1 cellular context compared by ENCODE assay signal in the genomic region with DNA sequence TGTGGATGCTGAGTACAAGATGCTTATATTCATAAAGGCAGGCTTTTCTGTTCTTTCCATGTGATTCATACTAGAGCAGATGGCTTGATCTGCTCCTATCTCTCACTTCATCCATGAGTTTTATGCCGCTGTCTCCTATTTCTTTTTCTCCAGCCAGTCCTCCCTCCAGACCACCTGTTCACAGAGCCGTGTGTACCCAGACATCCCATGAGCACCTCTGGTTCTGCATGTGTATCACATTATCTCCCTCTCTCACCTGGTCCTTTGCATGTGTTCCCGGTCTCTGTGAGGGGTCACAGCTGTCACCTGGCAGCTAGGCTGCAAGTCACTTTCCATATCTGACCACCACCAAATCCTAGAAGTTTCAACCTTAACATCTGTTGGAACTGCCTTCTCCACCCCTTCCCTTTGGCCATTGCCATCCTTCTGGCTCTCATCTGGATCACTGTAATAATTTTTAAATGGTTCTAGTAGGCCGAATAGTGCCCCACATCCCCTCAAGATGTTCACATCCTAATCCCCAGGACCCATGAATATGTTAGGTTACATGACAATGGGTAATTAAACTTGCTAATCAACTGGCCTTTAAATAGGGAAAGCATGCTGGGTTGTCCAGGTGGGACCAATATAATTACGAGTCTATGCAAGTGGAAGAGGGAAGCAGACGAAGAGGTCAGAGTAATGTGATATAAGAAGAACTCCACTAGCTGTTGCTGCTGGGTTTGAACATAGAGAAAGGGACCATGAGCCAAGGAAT.
TF ChIP-seq lines count a peak whose summit lies in the region.

No MANE protein-coding gene starts in this region.

TF ChIP-seq in GM23338, 12 proteins besides CTCF, POLR2A, EP300 and RAD21 (continued from another document):
- TF ChIP-seq, protein P1, sequence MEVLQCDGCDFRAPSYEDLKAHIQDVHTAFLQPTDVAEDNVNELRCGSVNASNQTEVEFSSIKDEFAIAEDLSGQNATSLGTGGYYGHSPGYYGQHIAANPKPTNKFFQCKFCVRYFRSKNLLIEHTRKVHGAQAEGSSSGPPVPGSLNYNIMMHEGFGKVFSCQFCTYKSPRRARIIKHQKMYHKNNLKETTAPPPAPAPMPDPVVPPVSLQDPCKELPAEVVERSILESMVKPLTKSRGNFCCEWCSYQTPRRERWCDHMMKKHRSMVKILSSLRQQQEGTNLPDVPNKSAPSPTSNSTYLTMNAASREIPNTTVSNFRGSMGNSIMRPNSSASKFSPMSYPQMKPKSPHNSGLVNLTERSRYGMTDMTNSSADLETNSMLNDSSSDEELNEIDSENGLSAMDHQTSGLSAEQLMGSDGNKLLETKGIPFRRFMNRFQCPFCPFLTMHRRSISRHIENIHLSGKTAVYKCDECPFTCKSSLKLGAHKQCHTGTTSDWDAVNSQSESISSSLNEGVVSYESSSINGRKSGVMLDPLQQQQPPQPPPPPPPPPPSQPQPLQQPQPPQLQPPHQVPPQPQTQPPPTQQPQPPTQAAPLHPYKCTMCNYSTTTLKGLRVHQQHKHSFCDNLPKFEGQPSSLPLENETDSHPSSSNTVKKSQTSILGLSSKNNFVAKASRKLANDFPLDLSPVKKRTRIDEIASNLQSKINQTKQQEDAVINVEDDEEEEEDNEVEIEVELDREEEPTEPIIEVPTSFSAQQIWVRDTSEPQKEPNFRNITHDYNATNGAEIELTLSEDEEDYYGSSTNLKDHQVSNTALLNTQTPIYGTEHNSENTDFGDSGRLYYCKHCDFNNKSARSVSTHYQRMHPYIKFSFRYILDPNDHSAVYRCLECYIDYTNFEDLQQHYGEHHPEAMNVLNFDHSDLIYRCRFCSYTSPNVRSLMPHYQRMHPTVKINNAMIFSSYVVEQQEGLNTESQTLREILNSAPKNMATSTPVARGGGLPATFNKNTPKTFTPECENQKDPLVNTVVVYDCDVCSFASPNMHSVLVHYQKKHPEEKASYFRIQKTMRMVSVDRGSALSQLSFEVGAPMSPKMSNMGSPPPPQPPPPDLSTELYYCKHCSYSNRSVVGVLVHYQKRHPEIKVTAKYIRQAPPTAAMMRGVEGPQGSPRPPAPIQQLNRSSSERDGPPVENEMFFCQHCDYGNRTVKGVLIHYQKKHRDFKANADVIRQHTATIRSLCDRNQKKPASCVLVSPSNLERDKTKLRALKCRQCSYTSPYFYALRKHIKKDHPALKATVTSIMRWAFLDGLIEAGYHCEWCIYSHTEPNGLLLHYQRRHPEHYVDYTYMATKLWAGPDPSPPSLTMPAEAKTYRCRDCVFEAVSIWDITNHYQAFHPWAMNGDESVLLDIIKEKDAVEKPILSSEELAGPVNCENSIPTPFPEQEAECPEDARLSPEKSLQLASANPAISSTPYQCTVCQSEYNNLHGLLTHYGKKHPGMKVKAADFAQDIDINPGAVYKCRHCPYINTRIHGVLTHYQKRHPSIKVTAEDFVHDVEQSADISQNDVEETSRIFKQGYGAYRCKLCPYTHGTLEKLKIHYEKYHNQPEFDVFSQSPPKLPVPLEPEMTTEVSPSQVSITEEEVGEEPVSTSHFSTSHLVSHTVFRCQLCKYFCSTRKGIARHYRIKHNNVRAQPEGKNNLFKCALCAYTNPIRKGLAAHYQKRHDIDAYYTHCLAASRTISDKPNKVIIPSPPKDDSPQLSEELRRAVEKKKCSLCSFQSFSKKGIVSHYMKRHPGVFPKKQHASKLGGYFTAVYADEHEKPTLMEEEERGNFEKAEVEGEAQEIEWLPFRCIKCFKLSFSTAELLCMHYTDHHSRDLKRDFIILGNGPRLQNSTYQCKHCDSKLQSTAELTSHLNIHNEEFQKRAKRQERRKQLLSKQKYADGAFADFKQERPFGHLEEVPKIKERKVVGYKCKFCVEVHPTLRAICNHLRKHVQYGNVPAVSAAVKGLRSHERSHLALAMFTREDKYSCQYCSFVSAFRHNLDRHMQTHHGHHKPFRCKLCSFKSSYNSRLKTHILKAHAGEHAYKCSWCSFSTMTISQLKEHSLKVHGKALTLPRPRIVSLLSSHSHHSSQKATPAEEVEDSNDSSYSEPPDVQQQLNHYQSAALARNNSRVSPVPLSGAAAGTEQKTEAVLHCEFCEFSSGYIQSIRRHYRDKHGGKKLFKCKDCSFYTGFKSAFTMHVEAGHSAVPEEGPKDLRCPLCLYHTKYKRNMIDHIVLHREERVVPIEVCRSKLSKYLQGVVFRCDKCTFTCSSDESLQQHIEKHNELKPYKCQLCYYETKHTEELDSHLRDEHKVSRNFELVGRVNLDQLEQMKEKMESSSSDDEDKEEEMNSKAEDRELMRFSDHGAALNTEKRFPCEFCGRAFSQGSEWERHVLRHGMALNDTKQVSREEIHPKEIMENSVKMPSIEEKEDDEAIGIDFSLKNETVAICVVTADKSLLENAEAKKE (CRISPR knock-in tag; IDR thresholded peaks at IDR 0.05): peak; percentile 69; the same call in 1 of the 2 replicates
- no peak for TF ChIP-seq JUNB (IDR thresholded peaks at IDR 0.05; ENCODE audit: unreplicated experiment)
- TF ChIP-seq, protein P2, sequence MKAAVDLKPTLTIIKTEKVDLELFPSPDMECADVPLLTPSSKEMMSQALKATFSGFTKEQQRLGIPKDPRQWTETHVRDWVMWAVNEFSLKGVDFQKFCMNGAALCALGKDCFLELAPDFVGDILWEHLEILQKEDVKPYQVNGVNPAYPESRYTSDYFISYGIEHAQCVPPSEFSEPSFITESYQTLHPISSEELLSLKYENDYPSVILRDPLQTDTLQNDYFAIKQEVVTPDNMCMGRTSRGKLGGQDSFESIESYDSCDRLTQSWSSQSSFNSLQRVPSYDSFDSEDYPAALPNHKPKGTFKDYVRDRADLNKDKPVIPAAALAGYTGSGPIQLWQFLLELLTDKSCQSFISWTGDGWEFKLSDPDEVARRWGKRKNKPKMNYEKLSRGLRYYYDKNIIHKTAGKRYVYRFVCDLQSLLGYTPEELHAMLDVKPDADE (IDR thresholded peaks at IDR 0.05): no peak
